ENCODE assay signal across 8 cellular contexts in the genomic region with DNA sequence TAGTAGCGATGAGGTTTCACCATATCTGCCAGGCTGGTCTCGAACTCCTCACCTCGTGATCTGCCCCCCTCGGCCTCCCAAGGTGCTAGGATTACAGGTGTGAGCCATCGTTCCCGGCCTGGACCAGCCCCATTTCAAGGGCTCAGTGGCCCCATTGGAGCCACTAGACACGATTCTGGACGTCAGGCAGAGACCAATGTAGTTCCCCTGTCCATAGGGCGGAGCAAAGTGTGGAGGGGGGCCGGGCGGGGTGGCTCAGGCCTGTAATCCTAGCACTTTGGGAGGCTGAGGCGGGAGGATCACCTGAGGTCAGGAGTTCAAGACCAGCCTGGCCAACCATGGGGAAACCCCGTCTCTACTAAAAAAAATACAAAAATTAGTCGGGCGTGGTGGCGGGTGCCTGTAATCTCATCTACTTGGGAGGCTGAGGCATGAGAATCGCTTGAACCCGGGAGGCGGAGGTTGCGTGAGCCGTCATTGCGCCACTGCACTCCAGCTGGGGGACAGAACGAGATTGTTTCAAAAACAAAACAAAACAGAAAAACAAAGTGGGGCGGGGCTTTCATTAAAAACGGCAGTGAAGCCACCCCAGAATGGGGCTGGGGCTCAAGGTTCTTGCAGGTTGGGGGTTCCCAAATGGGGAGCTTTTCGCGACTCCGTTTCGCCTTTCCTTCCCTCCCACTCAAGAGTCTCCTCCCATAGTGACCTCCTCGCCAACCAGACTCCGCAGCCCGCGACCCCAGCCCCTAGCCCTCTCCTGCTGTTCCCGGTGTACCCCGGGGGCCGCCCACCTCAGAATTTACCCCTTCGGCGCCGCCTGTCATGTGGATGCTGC. TPM values are rescaled to one million over a fixed set of nuclear protein-coding genes. Genes with fewer than 3 reads are reported as not detected.
DNase-seq lines count a peak whose midpoint lies in the region; ATAC-seq and TF ChIP-seq lines count a peak whose summit lies in the region.

No MANE protein-coding gene starts in this region.

- H3K4me1 Mint-ChIP-seq in activated CD4-positive, alpha-beta T cell treated with anti-CD3 and anti-CD28 coated beads, Interleukin-2, amount 10 ng/mL, durations not matched to agents 7 days and 5 days = peaks cover 46% of the 10 kb centered on the region
- H3K4me1 Mint-ChIP-seq in activated naive CD8-positive, alpha-beta T cell treated with anti-CD3 and anti-CD28 coated beads, Interleukin-2, amount 50 U/mL, for 24 hours = peaks cover 38% of the 10 kb centered on the region

- H3K27me3 ChIP-seq in kidney epithelial cell (ENCODE audit: control insufficient read depth, insufficient read depth, low read length) (no peaks in the 10 kb centered on the region), thoracic aorta (replicated peaks; ENCODE audit: insufficient read depth) (no peaks in the 10 kb centered on the region)

- no peaks in the 10 kb centered on the region for H3K27me3 Mint-ChIP-seq in activated CD4-positive, alpha-beta T cell treated with anti-CD3 and anti-CD28 coated beads, Interleukin-2, amount 10 ng/mL, durations not matched to agents 7 days and 5 days
- no peaks in the 10 kb centered on the region for H3K27me3 Mint-ChIP-seq in activated naive CD8-positive, alpha-beta T cell treated with anti-CD3 and anti-CD28 coated beads, Interleukin-2, amount 50 U/mL, for 24 hours

- H3K36me3 ChIP-seq in kidney epithelial cell (ENCODE audit: control insufficient read depth, insufficient read depth, low read length) (no peaks in the 10 kb centered on the region), thoracic aorta (no peaks in the 10 kb centered on the region)

- H3K4me1 ChIP-seq in thoracic aorta (ENCODE audit: control insufficient read depth in 1 of 2, low read depth in 2 of 2) = peaks cover 9 to 16% of the 10 kb centered on the region in 2 donors

- no peak for ATAC-seq in activated naive CD8-positive, alpha-beta T cell treated with anti-CD3 and anti-CD28 coated beads, Interleukin-2, amount 50 U/mL, for 24 hours
- ATAC-seq in thoracic aorta (ENCODE audit: insufficient number of reproducible peaks, low FRiP score, low read depth) = no peak

- H3K4me3 ChIP-seq in kidney epithelial cell (ENCODE audit: low read depth, low read length) (peak overlapping the region; percentile 54), thoracic aorta (peak overlapping the region; percentile 99)

- no peaks in the 10 kb centered on the region for H3K9me3 ChIP-seq in thoracic aorta

- TF ChIP-seq CTCF in kidney epithelial cell (IDR thresholded peaks at IDR 0.05; ENCODE audit: insufficient read depth, low read length, poor library complexity, severe bottlenecking) (no peak), thoracic aorta (IDR thresholded peaks at IDR 0.05) (no peak)

- CTCF ChIA-PET in activated CD4-positive, alpha-beta T cell treated with anti-CD3 and anti-CD28 coated beads, Interleukin-2, amount 10 ng/mL, durations not matched to agents 7 days and 5 days (lab: Charles Lee) = interaction anchor here (1.2 kb wide), 1 partner anchor 11 kb away, joined by 4 read pairs; the partner anchor contains the start of gene DNAJB1

- peak overlapping the region; percentile 81 for H3K4me3 Mint-ChIP-seq in activated CD4-positive, alpha-beta T cell treated with anti-CD3 and anti-CD28 coated beads, Interleukin-2, amount 10 ng/mL, durations not matched to agents 7 days and 5 days
- H3K4me3 Mint-ChIP-seq in activated naive CD8-positive, alpha-beta T cell treated with anti-CD3 and anti-CD28 coated beads, Interleukin-2, amount 50 U/mL, for 24 hours = peak overlapping the region; percentile 92

- H3K36me3 Mint-ChIP-seq in activated CD4-positive, alpha-beta T cell treated with anti-CD3 and anti-CD28 coated beads, Interleukin-2, amount 10 ng/mL, durations not matched to agents 7 days and 5 days (ENCODE audit: low read depth) = peaks cover 16% of the 10 kb centered on the region
- H3K36me3 Mint-ChIP-seq in activated naive CD8-positive, alpha-beta T cell treated with anti-CD3 and anti-CD28 coated beads, Interleukin-2, amount 50 U/mL, for 24 hours (ENCODE audit: low read depth) = no peaks in the 10 kb centered on the region

- DNase-seq in activated CD4-positive, alpha-beta T cell treated with anti-CD3 and anti-CD28 coated beads, Interleukin-2, amount 10 ng/mL, durations not matched to agents 7 days and 5 days = no peak
- no peak for DNase-seq in activated CD4-positive, alpha-beta T cell treated with anti-CD3 and anti-CD28 coated beads for 48 hours
- DNase-seq in activated naive CD8-positive, alpha-beta T cell treated with anti-CD3 and anti-CD28 coated beads, Interleukin-2, amount 50 U/mL, for 24 hours = no peak
- no peak for DNase-seq in kidney epithelial cell (ENCODE audit: low read depth)
- DNase-seq in thoracic aorta (ENCODE audit: low spot score) = no peak
- no peak for DNase-seq in ureter (ENCODE audit: low spot score)
- no peak for DNase-seq in DMS53 (lab: John Stamatoyannopoulos, UW)
- no peak for DNase-seq in anterior cingulate cortex (lab: John Stamatoyannopoulos, UW)

- POLR2A ChIA-PET in activated CD4-positive, alpha-beta T cell treated with anti-CD3 and anti-CD28 coated beads, Interleukin-2, amount 10 ng/mL, durations not matched to agents 7 days and 5 days (lab: Charles Lee) = no interaction called here

- H3K27ac ChIP-seq in thoracic aorta = peak overlapping the region in 1 of 2 donors; percentile 34

- H3K27ac Mint-ChIP-seq in activated CD4-positive, alpha-beta T cell treated with anti-CD3 and anti-CD28 coated beads, Interleukin-2, amount 10 ng/mL, durations not matched to agents 7 days and 5 days = peak overlapping the region; percentile 95
- peak overlapping the region; percentile 97 for H3K27ac Mint-ChIP-seq in activated naive CD8-positive, alpha-beta T cell treated with anti-CD3 and anti-CD28 coated beads, Interleukin-2, amount 50 U/mL, for 24 hours

- no peaks in the 10 kb centered on the region for H3K9me3 Mint-ChIP-seq in activated CD4-positive, alpha-beta T cell treated with anti-CD3 and anti-CD28 coated beads, Interleukin-2, amount 10 ng/mL, durations not matched to agents 7 days and 5 days
- H3K9me3 Mint-ChIP-seq in activated naive CD8-positive, alpha-beta T cell treated with anti-CD3 and anti-CD28 coated beads, Interleukin-2, amount 50 U/mL, for 24 hours = no peaks in the 10 kb centered on the region

RNA-seq across cellular contexts. Expression of gene TECR, which starts 0.8 kb away (rescaled TPM):
- 100 to 1,000 TPM; 169 to 190 TPM for total RNA-seq in activated CD4-positive, alpha-beta T cell treated with anti-CD3 and anti-CD28 coated beads, Interleukin-2, amount 10 ng/mL, durations not matched to agents 7 days and 5 days
- total RNA-seq in kidney epithelial cell (52.8 and 55.0 TPM in 2 replicates), thoracic aorta (10 to 100 TPM; 35.6 to 37.6 TPM), ureter (104 TPM)

RNA-seq across cellular contexts. Expression of gene DNAJB1, which starts 10.4 kb away (rescaled TPM):
- 100 to 1,000 TPM in 1 of 2 experiments, 10 to 100 TPM in 1; 89.7 to 100 TPM for total RNA-seq in activated CD4-positive, alpha-beta T cell treated with anti-CD3 and anti-CD28 coated beads, Interleukin-2, amount 10 ng/mL, durations not matched to agents 7 days and 5 days
- total RNA-seq in kidney epithelial cell (58.1 and 64.7 TPM in 2 replicates), thoracic aorta (10 to 100 TPM; 50.1 to 50.6 TPM), ureter (81.6 TPM)

RNA-seq across cellular contexts. Expression of gene GIPC1, which starts 32.7 kb away (rescaled TPM):
- 10 to 100 TPM; 36.5 to 47.2 TPM for total RNA-seq in activated CD4-positive, alpha-beta T cell treated with anti-CD3 and anti-CD28 coated beads, Interleukin-2, amount 10 ng/mL, durations not matched to agents 7 days and 5 days
- total RNA-seq in kidney epithelial cell = 188 and 222 TPM in 2 replicates
- total RNA-seq in thoracic aorta = 10 to 100 TPM; 56.4 to 77.8 TPM
- total RNA-seq in ureter = 141 TPM

RNA-seq across cellular contexts. Expression of gene NDUFB7, which starts 43.2 kb away (rescaled TPM):
- total RNA-seq in activated CD4-positive, alpha-beta T cell treated with anti-CD3 and anti-CD28 coated beads, Interleukin-2, amount 10 ng/mL, durations not matched to agents 7 days and 5 days = 100 to 1,000 TPM; 121 to 123 TPM
- total RNA-seq in kidney epithelial cell (350 and 363 TPM in 2 replicates), thoracic aorta (100 to 1,000 TPM; 179 to 251 TPM), ureter (169 TPM)

RNA-seq across cellular contexts. Expression of gene PTGER1, which starts 53.5 kb away (rescaled TPM):
- under 1 TPM; 0.19 to 0.27 TPM for total RNA-seq in activated CD4-positive, alpha-beta T cell treated with anti-CD3 and anti-CD28 coated beads, Interleukin-2, amount 10 ng/mL, durations not matched to agents 7 days and 5 days
- total RNA-seq in kidney epithelial cell (5.5 and 6.9 TPM in 2 replicates), thoracic aorta (1 to 10 TPM in 1 of 2 donors, not detected in 1; 2.8 TPM), ureter (3.0 TPM)
